8 cellular contexts compared by ENCODE assay signal in genomic region chr4:83252782-83253405, GRCh38. TPM values are rescaled to one million over a fixed set of nuclear protein-coding genes. Genes with fewer than 3 reads are reported as not detected.
A peak's percentile ranks its signal among the peaks of the same experiment; 100 is the strongest.
DNase-seq lines count a peak whose midpoint lies in the region; ATAC-seq and TF ChIP-seq lines count a peak whose summit lies in the region.

No MANE protein-coding gene starts in this region.

- intact Hi-C loops in upper lobe of right lung (cut with DNase I) = no loop called here

- no peak overlapping the region for H4K91ac ChIP-seq in neuronal stem cell (ENCODE audit: low read depth, low read length, poor library complexity)

- no peak overlapping the region for H4K8ac ChIP-seq in neuronal stem cell (ENCODE audit: low read depth, low read length)

- H3K36me3 ChIP-seq in esophagus (ENCODE audit: control insufficient read depth in 2 of 2, insufficient read depth in 2 of 2, low read length in 1 of 2) = no peaks in the 10 kb centered on the region
- H3K36me3 ChIP-seq in neuronal stem cell (replicated peaks in 1 of 2; ENCODE audit: control insufficient read depth in 2 of 2, insufficient read depth in 2 of 2, low read length in 2 of 2) = peaks cover 0 to 8% of the 10 kb centered on the region in 2 donors
- no peaks in the 10 kb centered on the region for H3K36me3 ChIP-seq in upper lobe of right lung

- H3K4ac ChIP-seq in neuronal stem cell (ENCODE audit: low read length) = no peak overlapping the region

- H3K4me1 ChIP-seq in esophagus (ENCODE audit: control insufficient read depth in 2 of 2, insufficient read depth in 2 of 2, low read length in 1 of 2) (peaks cover 0 to 10% of the 10 kb centered on the region in 2 donors), neuronal stem cell (ENCODE audit: control insufficient read depth in 2 of 2, insufficient read depth in 1 of 2, low read depth in 1 of 2, low read length in 2 of 2) (peaks cover 6 to 11% of the 10 kb centered on the region in 2 donors), upper lobe of right lung (peaks cover 11% of the 10 kb centered on the region)

- H3K4me3 ChIP-seq in esophagus (ENCODE audit: low read depth in 1 of 2, low read length in 2 of 2) = no peak overlapping the region
- no peak overlapping the region for H3K4me3 ChIP-seq in neuronal stem cell (ENCODE audit: low read length in 2 of 2)
- H3K4me3 ChIP-seq in upper lobe of right lung = no peak overlapping the region

- no peak overlapping the region for H2AK5ac ChIP-seq in neuronal stem cell (ENCODE audit: low read depth, low read length)

- H3K14ac ChIP-seq in neuronal stem cell (ENCODE audit: low read length) = no peak overlapping the region

- no peak overlapping the region for H3K4me2 ChIP-seq in neuronal stem cell (ENCODE audit: insufficient read depth, low read length, poor library complexity, severe bottlenecking)

- TF ChIP-seq CTCF in upper lobe of right lung (IDR thresholded peaks at IDR 0.05) = peak; percentile 63

- H2BK12ac ChIP-seq in neuronal stem cell (ENCODE audit: low read length) = no peak overlapping the region

- H3K9me3 ChIP-seq in esophagus (ENCODE audit: control insufficient read depth in 2 of 2, insufficient read depth in 1 of 2, low read depth in 1 of 2, low read length in 1 of 2) (no peaks in the 10 kb centered on the region), neuronal stem cell (replicated peaks in 1 of 2; ENCODE audit: control insufficient read depth in 2 of 2, insufficient read depth in 1 of 2, low read depth in 1 of 2, low read length in 2 of 2) (no peaks in the 10 kb centered on the region), upper lobe of right lung (no peaks in the 10 kb centered on the region)

- H2BK15ac ChIP-seq in neuronal stem cell (ENCODE audit: low read length) = no peak overlapping the region

- H3K27me3 ChIP-seq in esophagus (ENCODE audit: control insufficient read depth in 1 of 2, insufficient read depth in 2 of 2, low read length in 2 of 2) (no peaks in the 10 kb centered on the region), neuronal stem cell (ENCODE audit: control insufficient read depth in 3 of 3, insufficient read depth in 3 of 3, low read depth in 1 of 3, low read length in 3 of 3) (no peaks in the 10 kb centered on the region), upper lobe of right lung (no peaks in the 10 kb centered on the region)

- no peak overlapping the region for H3K23ac ChIP-seq in neuronal stem cell (ENCODE audit: low read depth, low read length, poor library complexity)

- 42 to 46% methylated on average over 7 of the region's 7 CpGs for WGBS in esophagus, 2 donors
- no CpG with 5 or more reads among the region's 7 CpGs for WGBS in neuronal stem cell (ENCODE audit: extremely low coverage in 2 of 2, insufficient read length in 2 of 2, insufficient replicate concordance in 1 of 2), 2 donors

- peak overlapping the region; percentile 3 to 23 for H3K27ac ChIP-seq in esophagus (ENCODE audit: low read depth in 2 of 2, low read length in 1 of 2)
- H3K27ac ChIP-seq in neuronal stem cell (replicated peaks; ENCODE audit: low read length) = no peak overlapping the region
- H3K27ac ChIP-seq in upper lobe of right lung = no peak overlapping the region

- peak; percentile 57 for ATAC-seq in GM18498 (IDR thresholded peaks at IDR 0.05; ENCODE audit: unreplicated experiment)
- peak; percentile 90 for ATAC-seq in upper lobe of right lung

- no peak overlapping the region for H3K9ac ChIP-seq in neuronal stem cell (ENCODE audit: low read depth, low read length, poor library complexity)

- H2BK120ac ChIP-seq in neuronal stem cell (ENCODE audit: low read depth, low read length) = no peak overlapping the region

- no peak overlapping the region for H2BK5ac ChIP-seq in neuronal stem cell (ENCODE audit: low read length)

- H2AFZ ChIP-seq in neuronal stem cell (ENCODE audit: low read length) = no peak overlapping the region

- H3K79me1 ChIP-seq in neuronal stem cell (ENCODE audit: low read depth, low read length) = no peaks in the 10 kb centered on the region

- H3K18ac ChIP-seq in neuronal stem cell (ENCODE audit: low read length) = no peak overlapping the region

- DNase-seq in A172 (ENCODE audit: low spot score) = peak; percentile 67
- peak; percentile 85 for DNase-seq in HT-29 (ENCODE audit: low spot score)
- peak; percentile 92 for DNase-seq in NOMO-1 treated with dmso at 0.1 percent for 144 hours (lab: John Stamatoyannopoulos, UW; ENCODE audit: unreplicated experiment)
- DNase-seq in activated CD8-positive, alpha-beta memory T cell treated with anti-CD3 and anti-CD28 coated beads for 24 hours = peak; percentile 76
- peak; percentile 51 for DNase-seq in neuronal stem cell (ENCODE audit: low spot score)
- no peak for DNase-seq in upper lobe of right lung

RNA-seq across cellular contexts. Expression of gene COQ2, which starts 31.7 kb away (rescaled TPM):
- 29.8 and 42.2 TPM in 2 replicates for total RNA-seq in A172 (2014; rRNA removed; shearing (Covaris generic))
- 14.6 and 19.3 TPM in 2 replicates for total RNA-seq in HT-29 (2014; rRNA removed; shearing (Covaris generic))
- 10 to 100 TPM in 1 of 2 donors, 1 to 10 TPM in 1; 9.1 to 12.5 TPM for polyA plus RNA-seq in esophagus
- polyA plus RNA-seq in neuronal stem cell (2013, experiment 1 of 2) = 18.2 TPM
- 17.5 TPM for polyA plus RNA-seq in neuronal stem cell (2013, experiment 2 of 2)
- 12.4 TPM for total RNA-seq in upper lobe of right lung

Comparison
In these comparisons a context has a peak if more than half of its experiments do, and no peak if none do; other contexts are left out.
1. H3K27ac ChIP-seq: peak in esophagus (2 of 2); none in neuronal stem cell (single experiment) and upper lobe of right lung (single experiment).